In the genomic region with DNA sequence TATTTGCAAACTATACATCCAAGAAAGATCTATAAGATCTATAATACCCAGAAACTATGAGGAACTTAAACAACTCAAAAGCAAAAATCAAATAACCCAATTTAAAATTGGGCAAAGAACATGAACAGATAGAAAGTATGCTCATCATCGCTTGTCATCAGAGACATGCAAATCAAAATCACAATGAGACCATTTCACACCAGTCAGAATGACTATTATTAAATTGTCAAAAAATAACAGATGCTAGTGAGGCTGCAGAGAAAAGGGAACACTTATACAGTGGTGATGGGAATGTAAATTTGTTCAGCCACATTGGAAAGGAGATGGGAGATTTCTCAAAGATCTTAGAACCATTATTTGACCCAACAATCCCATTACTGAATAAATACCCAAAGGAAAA, we compare ENCODE assay signal across 7 cellular contexts.
"Had no signal": no experiment of that assay in that cellular context is flagged by ENCODE, and none has a peak within 500 bp of the region (broad histone marks: within the 10 kb centered on the region; RNA-seq: fewer than 3 reads in every experiment).

No MANE protein-coding gene starts in this region.

- H3K9ac ChIP-seq: KMS-11 had no signal

- ATAC-seq: HepG2, K562 had no signal

- H3K4me2 ChIP-seq: KMS-11 had no signal

- H3K27ac ChIP-seq: HL-60, KMS-11 had no signal

- DNase-seq: IMR-90, KBM-7, KG1 had no signal

- H3K4me3 ChIP-seq: K562 had no signal
